In genomic region chr20:50447817-50448216, GRCh38 we compare ENCODE assay signal across 28 cellular contexts.
A peak's percentile ranks its signal among the peaks of the same experiment; 100 is the strongest.
DNase-seq lines count a peak whose midpoint lies in the region; ATAC-seq, FAIRE-seq and TF ChIP-seq lines count a peak whose summit lies in the region.
"Had no signal": no experiment of that assay in that cellular context is flagged by ENCODE, and none has a peak within 500 bp of the region (broad histone marks: within the 10 kb centered on the region; RNA-seq: fewer than 3 reads in every experiment).

No MANE protein-coding gene starts in this region.

- intact Hi-C loops in HepG2 (cut with micrococcal nuclease; ENCODE audit: unreplicated experiment) (no loop called here), right lobe of liver (cut with DNase I) (no loop called here)

- no peak for ATAC-seq in HepG2
- no peak for ATAC-seq in right lobe of liver
- ATAC-seq in stimulated activated memory B cell treated with anti-CD40 and anti-IgM and Interleukin-4, amounts not matched to agents 10 μg/mL and 1 μg/mL and 100 μg/mL, for 72 hours, result no peak
- ATAC-seq in GM21423 (IDR thresholded peaks at IDR 0.05; ENCODE audit: unreplicated experiment), result no peak
- ATAC-seq in HG02588 (IDR thresholded peaks at IDR 0.05; ENCODE audit: unreplicated experiment), result no peak
- ATAC-seq: GM12878, GM23338 had no signal

- no peak overlapping the region for H3K4me3 ChIP-seq in HepG2 (replicated peaks in 1 of 3; ENCODE audit: insufficient read depth in 1 of 3, low read depth in 2 of 3, low read length in 3 of 3)
- no peak overlapping the region for H3K4me3 ChIP-seq in right lobe of liver
- no peak overlapping the region for H3K4me3 ChIP-seq in mesendoderm (ENCODE audit: low read length)
- H3K4me3 ChIP-seq: BLaER1 treated with 17β-estradiol and CSF1 and Interleukin-3, amounts not matched to agents 10 nM and 100 nM; GM12878; GM23338; HAP-1 had no signal

- H3K27ac ChIP-seq in HepG2 (ENCODE audit: extremely low read length, insufficient read depth, low read length) (no peak overlapping the region), right lobe of liver (no peak overlapping the region), RWPE1 (peak overlapping the region; percentile 17; the same call in 1 of the 2 replicates), mesendoderm (ENCODE audit: low read depth, low read length) (no peak overlapping the region)
- H3K27ac ChIP-seq: 22Rv1 had no signal

- H3K18ac ChIP-seq in mesendoderm (ENCODE audit: low read length), result no peak overlapping the region

- no peak for TF ChIP-seq POLR2A in HepG2 (IDR thresholded peaks at IDR 0.05; ENCODE audit: insufficient read depth in 1 of 2, low read depth in 2 of 2, low read length in 2 of 2)
- TF ChIP-seq POLR2A in right lobe of liver (IDR thresholded peaks at IDR 0.05), result no peak

- H3K23ac ChIP-seq in mesendoderm (ENCODE audit: low read length), result no peak overlapping the region

- H4K20me1 ChIP-seq in HepG2 (ENCODE audit: insufficient read depth, low read length), result no peaks in the 10 kb centered on the region
- H4K20me1 ChIP-seq: BLaER1 treated with 17β-estradiol and CSF1 and Interleukin-3, amounts not matched to agents 10 nM and 100 nM had no signal

- H3K4me1 Mint-ChIP-seq in stimulated activated memory B cell treated with anti-CD40 and anti-IgM and Interleukin-4, amounts not matched to agents 10 μg/mL and 1 μg/mL and 100 μg/mL, for 72 hours, result peaks cover 44% of the 10 kb centered on the region

- H3K27me3 ChIP-seq in HepG2 (ENCODE audit: control insufficient read depth in 1 of 2, insufficient read depth in 2 of 2, low read length in 2 of 2) (no peaks in the 10 kb centered on the region; a peak in 1 of 5 replicates), right lobe of liver (no peaks in the 10 kb centered on the region), mesendoderm (ENCODE audit: insufficient read depth, low read length, poor library complexity) (no peaks in the 10 kb centered on the region)
- H3K27me3 ChIP-seq: BE2C; BLaER1 treated with 17β-estradiol and CSF1 and Interleukin-3, amounts not matched to agents 10 nM and 100 nM had no signal

- H3K4ac ChIP-seq in mesendoderm (ENCODE audit: low read depth, low read length), result no peak overlapping the region

- WGBS in HepG2 (ENCODE audit: low lambda C conversion rate), result 74% methylated on average over 7 of the region's 7 CpGs
- 85% methylated on average over 5 of the region's 7 CpGs for WGBS in right lobe of liver (ENCODE audit: insufficient coverage, low coverage, low lambda C conversion rate, missing lambda C conversion rate)
- WGBS in mesendoderm (ENCODE audit: extremely low coverage, insufficient coverage, low lambda C conversion rate), result no CpG with 5 or more reads among the region's 7 CpGs

- CTCF ChIA-PET in HepG2 (lab: Yijun Ruan, JAX; ENCODE audit: low intra/inter-chr PET ratio, low total read pairs) (no interaction called here), RWPE1 (lab: Yijun Ruan, JAX) (interaction anchor here (0.7 to 1.4 kb wide), 2 partner anchors 13 to 163 kb away, joined by 3 to 7 read pairs; no protein-coding TSS in a partner anchor)

- H2BK120ac ChIP-seq in mesendoderm (ENCODE audit: low read depth, low read length), result no peak overlapping the region

- H3K79me1 ChIP-seq in mesendoderm (ENCODE audit: low read length), result no peaks in the 10 kb centered on the region

- no peak overlapping the region for H3K4me3 Mint-ChIP-seq in stimulated activated memory B cell treated with anti-CD40 and anti-IgM and Interleukin-4, amounts not matched to agents 10 μg/mL and 1 μg/mL and 100 μg/mL, for 72 hours
- H3K4me3 Mint-ChIP-seq: CD14-positive monocyte; CD4-positive, alpha-beta T cell; CD8-positive, alpha-beta memory T cell; GM23338; HFFc6 had no signal

- H2AK5ac ChIP-seq in mesendoderm (ENCODE audit: low read length), result no peak overlapping the region

- no peak overlapping the region for H2AFZ ChIP-seq in HepG2 (ENCODE audit: low read length)
- H2AFZ ChIP-seq: GM23338 had no signal

- no peak for TF ChIP-seq RAD21 in HepG2 (CRISPR knock-in tag; IDR thresholded peaks at IDR 0.05)

- DNase-seq in HepG2 (ENCODE audit: low spot score) (no peak), right lobe of liver (no peak), RWPE1 (ENCODE audit: low spot score) (no peak), mesendoderm (no peak), HT-29 (ENCODE audit: low spot score) (no peak)
- DNase-seq: ACHN; AML-193; BE2C; CD4-positive, alpha-beta T cell; CD8-positive, alpha-beta memory T cell; DMS 273 treated with DMSO at 0.1 percent for 48 hours; DMS79; EL; GDM1; HFFc6 had no signal

- H3K27me3 Mint-ChIP-seq in stimulated activated memory B cell treated with anti-CD40 and anti-IgM and Interleukin-4, amounts not matched to agents 10 μg/mL and 1 μg/mL and 100 μg/mL, for 72 hours, result peaks cover 62% of the 10 kb centered on the region

- no peaks in the 10 kb centered on the region for H3K36me3 ChIP-seq in HepG2 (replicated peaks in 1 of 2; ENCODE audit: control insufficient read depth in 1 of 2, insufficient read depth in 2 of 2, low read length in 2 of 2)
- H3K36me3 ChIP-seq in right lobe of liver, result no peaks in the 10 kb centered on the region
- H3K36me3 ChIP-seq in mesendoderm (ENCODE audit: control insufficient read depth, insufficient read depth, low read length), result no peaks in the 10 kb centered on the region
- H3K36me3 ChIP-seq: BE2C; BLaER1 treated with 17β-estradiol and CSF1 and Interleukin-3, amounts not matched to agents 10 nM and 100 nM; HAP-1 had no signal

- peak overlapping the region; percentile 26 for H3K56ac ChIP-seq in mesendoderm (ENCODE audit: low read length)

- no peak overlapping the region for H4K5ac ChIP-seq in mesendoderm (ENCODE audit: low read length)

- no TSS peak for BruUV-seq in HepG2 (replicated peaks; lab: Mats Ljungman, UMichigan)

- POLR2A ChIA-PET in HepG2 (lab: Yijun Ruan, JAX), result interaction anchor here (0.9 to 2.5 kb wide), 4 partner anchors 25 to 260 kb away, joined by 3 to 5 read pairs (median 3); no protein-coding TSS in a partner anchor
- POLR2A ChIA-PET in RWPE1 (lab: Yijun Ruan, JAX; ENCODE audit: low non-redundant PET), result no interaction called here

- no peak overlapping the region for H4K8ac ChIP-seq in mesendoderm (ENCODE audit: low read depth, low read length)

- H3K9ac ChIP-seq in HepG2 (ENCODE audit: insufficient read depth, low read depth, low read length), result no peak overlapping the region
- H3K9ac ChIP-seq in mesendoderm (ENCODE audit: low read length), result no peak overlapping the region
- H3K9ac ChIP-seq: BLaER1 treated with 17β-estradiol and CSF1 and Interleukin-3, amounts not matched to agents 10 nM and 100 nM had no signal

- peaks cover 80% of the 10 kb centered on the region for H3K4me1 ChIP-seq in HepG2 (ENCODE audit: insufficient read depth, low read length)
- H3K4me1 ChIP-seq in right lobe of liver, result peaks cover 0 to 14% (median 6%) of the 10 kb centered on the region in 4 donors
- no peaks in the 10 kb centered on the region for H3K4me1 ChIP-seq in mesendoderm (ENCODE audit: control insufficient read depth, low read depth, low read length)
- H3K4me1 ChIP-seq: BE2C, HAP-1 had no signal

- H2BK5ac ChIP-seq in mesendoderm (ENCODE audit: low read length), result no peak overlapping the region

- peak overlapping the region; percentile 72 for H3K27ac Mint-ChIP-seq in stimulated activated memory B cell treated with anti-CD40 and anti-IgM and Interleukin-4, amounts not matched to agents 10 μg/mL and 1 μg/mL and 100 μg/mL, for 72 hours
- H3K27ac Mint-ChIP-seq: CD4-positive, alpha-beta T cell; GM23338; HFFc6 had no signal

- FAIRE-seq in HepG2 (lab: Jason Lieb, UNC), result no peak
- FAIRE-seq: A204.1, D721Med, GM12878, GM19239, H54 had no signal

- TF ChIP-seq CTCF in HepG2 (CRISPR knock-in tag; IDR thresholded peaks at IDR 0.05) (no peak), right lobe of liver (IDR thresholded peaks at IDR 0.05) (no peak), RWPE1 (conservative IDR thresholded peaks at IDR 0.05; ENCODE audit: low read depth) (no peak)

- H3K79me2 ChIP-seq in HepG2 (ENCODE audit: insufficient read depth, low read length) (no peaks in the 10 kb centered on the region), mesendoderm (ENCODE audit: control insufficient read depth, insufficient read depth, low read length) (no peaks in the 10 kb centered on the region)

- in situ Hi-C loops in HepG2 (cut with HindIII; ENCODE audit: extremely low pct_ligation_motif_present, low pct_unique_long_range_greater_than_20kb), result no loop called here

- no peaks in the 10 kb centered on the region for H3K9me3 ChIP-seq in HepG2 (ENCODE audit: low read length)
- H3K9me3 ChIP-seq in right lobe of liver, result no peaks in the 10 kb centered on the region
- H3K9me3 ChIP-seq: BE2C; BLaER1 treated with 17β-estradiol and CSF1 and Interleukin-3, amounts not matched to agents 10 nM and 100 nM; HAP-1 had no signal

- no peak for TF ChIP-seq EP300 in HepG2 (IDR thresholded peaks at IDR 0.05; ENCODE audit: low read depth in 2 of 2, low read length in 2 of 2)
- no peak for TF ChIP-seq EP300 in HepG2 (CRISPR knock-in tag; IDR thresholded peaks at IDR 0.05; ENCODE audit: borderline replicate concordance)

- no peak overlapping the region for H2BK15ac ChIP-seq in mesendoderm (replicated peaks; ENCODE audit: low read depth)

- peaks cover 4% of the 10 kb centered on the region for H3K9me3 Mint-ChIP-seq in stimulated activated memory B cell treated with anti-CD40 and anti-IgM and Interleukin-4, amounts not matched to agents 10 μg/mL and 1 μg/mL and 100 μg/mL, for 72 hours
- H3K9me3 Mint-ChIP-seq: CD4-positive, alpha-beta T cell; GM23338; HFFc6 had no signal

- H3K4me2 ChIP-seq in HepG2 (ENCODE audit: low read depth, low read length), result no peak overlapping the region
- no peak overlapping the region for H3K4me2 ChIP-seq in mesendoderm (ENCODE audit: low read length)
- H3K4me2 ChIP-seq: GM23338 had no signal

- H3K36me3 Mint-ChIP-seq in stimulated activated memory B cell treated with anti-CD40 and anti-IgM and Interleukin-4, amounts not matched to agents 10 μg/mL and 1 μg/mL and 100 μg/mL, for 72 hours, result no peaks in the 10 kb centered on the region
- H3K36me3 Mint-ChIP-seq: CD8-positive, alpha-beta memory T cell had no signal

TF ChIP-seq in HepG2, 621 proteins besides CTCF, POLR2A, EP300 and RAD21 (continues in another document):
- no peak for TF ChIP-seq NCOA2 (CRISPR knock-in tag; IDR thresholded peaks at IDR 0.05)
- no peak for TF ChIP-seq XBP1 (CRISPR knock-in tag; IDR thresholded peaks at IDR 0.05)
- TF ChIP-seq ZNF546 (CRISPR knock-in tag; conservative IDR thresholded peaks at IDR 0.05), result no peak
- peak; percentile 68; the same call in 1 of the 2 replicates for TF ChIP-seq ZNF839 (CRISPR knock-in tag; IDR thresholded peaks at IDR 0.05; ENCODE audit: borderline replicate concordance)
- TF ChIP-seq GTF3A (CRISPR knock-in tag; conservative IDR thresholded peaks at IDR 0.05), result no peak
- TF ChIP-seq ZSCAN22 (CRISPR knock-in tag; IDR thresholded peaks at IDR 0.05), result no peak
